Comparison of ENCODE assay signal across 22 cellular contexts in genomic region chr2:54258171-54258570, GRCh38. TPM values are rescaled to one million over a fixed set of nuclear protein-coding genes. Genes with fewer than 3 reads are reported as not detected.
A peak's percentile ranks its signal among the peaks of the same experiment; 100 is the strongest.
DNase-seq lines count a peak whose midpoint lies in the region; ATAC-seq and TF ChIP-seq lines count a peak whose summit lies in the region.
"Had no signal": no experiment of that assay in that cellular context is flagged by ENCODE, and none has a peak within 500 bp of the region (broad histone marks: within the 10 kb centered on the region; RNA-seq: fewer than 3 reads in every experiment).

No MANE protein-coding gene starts in this region.

- ATAC-seq in GM21423 (IDR thresholded peaks at IDR 0.05; ENCODE audit: unreplicated experiment): no peak

- H3K4me3 ChIP-seq in AG10803 (ENCODE audit: low read length): no peak overlapping the region
- no peak overlapping the region for H3K4me3 ChIP-seq in skeletal muscle cell (ENCODE audit: low read depth, low read length)
- H3K4me3 ChIP-seq: Peyer's patch had no signal

- peak; percentile 25 for DNase-seq in AG10803 (ENCODE audit: low read depth)
- DNase-seq in astrocyte of the hippocampus (ENCODE audit: low read depth, low spot score): peak; percentile 32
- peak; percentile 22 for DNase-seq in hepatic stellate cell (ENCODE audit: low spot score)
- peak; percentile 23 for DNase-seq in skeletal muscle cell (ENCODE audit: low read depth)
- DNase-seq in SIG-M5 treated with dmso at 0.1 percent for 504 hours (lab: John Stamatoyannopoulos, UW; ENCODE audit: unreplicated experiment): no peak
- DNase-seq in ureter (ENCODE audit: low spot score): no peak
- no peak for DNase-seq in AG08395 (ENCODE audit: low spot score)
- DNase-seq: 8988T, DMS53, Karpas-422, MV-4-11, NCI-H1105 treated with DMSO at 0.1 percent for 48 hours, NCI-H1694, NCI-H2081, NCI-H2171, NCI-H446, NCI-H526, Peyer's patch had no signal

- no peak for TF ChIP-seq CTCF in AG10803 (conservative IDR thresholded peaks at IDR 0.05; ENCODE audit: low read length)

RNA-seq across cellular contexts. Expression of gene TSPYL6, which starts 2.1 kb away (rescaled TPM):
- not detected for total RNA-seq in ureter
- total RNA-seq: B cell, M059J, OCI-LY7, Peyer's patch had no signal

Comparison
In these comparisons a context has a peak if more than half of its experiments do, and no peak if none do; other contexts are left out.
1. DNase-seq: peak in AG10803 (single experiment), astrocyte of the hippocampus (single experiment), hepatic stellate cell (single experiment) and skeletal muscle cell (single experiment); none in SIG-M5 treated with dmso at 0.1 percent for 504 hours (single experiment), ureter (single experiment) and AG08395 (single experiment).